8 cellular contexts compared by ENCODE assay signal in the genomic region with DNA sequence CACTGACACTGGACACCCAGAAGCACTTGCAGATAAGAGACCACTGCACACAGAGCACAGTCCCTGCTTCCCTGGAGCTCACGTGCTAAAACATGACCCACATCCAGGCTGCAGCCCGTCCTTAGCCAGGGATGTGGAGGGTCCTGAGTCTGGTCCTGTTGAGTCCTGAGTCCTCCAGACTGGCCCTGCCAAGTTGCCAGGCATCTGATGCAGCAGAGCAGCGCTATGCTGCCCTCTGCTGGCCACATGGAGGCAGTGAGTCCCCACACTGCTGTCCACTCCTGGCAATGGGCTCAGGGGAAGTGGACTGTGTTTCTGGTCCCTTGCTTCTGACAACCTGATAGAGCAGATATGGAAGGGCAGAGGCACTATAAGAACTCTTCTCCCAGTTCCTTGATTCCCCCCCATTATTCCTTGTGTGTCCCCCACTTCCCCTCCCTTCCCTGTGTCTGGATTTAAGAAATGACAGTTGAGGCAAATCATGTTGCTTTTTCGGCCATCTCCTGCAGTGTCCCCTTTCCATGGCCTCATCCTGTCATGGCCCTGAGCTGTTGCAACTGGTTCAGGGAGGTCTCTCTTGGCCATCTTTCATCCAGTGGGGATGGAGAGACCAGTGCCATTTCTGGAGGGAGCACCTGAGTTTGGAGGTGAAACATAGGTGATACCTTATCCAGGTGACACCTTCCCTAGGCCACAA.
DNase-seq lines count a peak whose midpoint lies in the region; ATAC-seq and TF ChIP-seq lines count a peak whose summit lies in the region.

No MANE protein-coding gene starts in this region.

- TF ChIP-seq EP300 in suprapubic skin (IDR thresholded peaks at IDR 0.05), result no peak

- TF ChIP-seq CTCF in AG09309 (IDR thresholded peaks at IDR 0.05; ENCODE audit: control insufficient read depth, insufficient read depth, low read depth, low read length, missing control alignments) (peak; percentile 99), RWPE1 (conservative IDR thresholded peaks at IDR 0.05; ENCODE audit: low read depth) (peak; percentile 99), omental fat pad (IDR thresholded peaks at IDR 0.05) (peak in 2 of 3 donors; percentile 8 to 78), suprapubic skin (IDR thresholded peaks at IDR 0.05) (peak; percentile 81 to 97)

- in situ Hi-C loops in KBM-7 (cut with MboI; ENCODE audit: low pct_unique_long_range_greater_than_20kb, low sequenced_read_pairs), result loop anchor here (25.0 kb wide), 1 partner anchor 411 kb away; no protein-coding TSS in a partner anchor

- 21% methylated on average over 3 of the region's 4 CpGs for WGBS in suprapubic skin

- H3K9me3 ChIP-seq in suprapubic skin, result no peaks in the 10 kb centered on the region

- H3K4me1 ChIP-seq in suprapubic skin, result peaks cover 9% of the 10 kb centered on the region

- H3K36me3 ChIP-seq in suprapubic skin, result no peaks in the 10 kb centered on the region

- no peak for TF ChIP-seq POLR2A in suprapubic skin (IDR thresholded peaks at IDR 0.05)

- POLR2A ChIA-PET in RWPE1 (lab: Yijun Ruan, JAX; ENCODE audit: low non-redundant PET), result no interaction called here

- H3K27me3 ChIP-seq in suprapubic skin, result peaks cover 12% of the 10 kb centered on the region

- no peak overlapping the region for H3K4me3 ChIP-seq in AG09309 (ENCODE audit: control insufficient read depth, low read depth, low read length)
- no peak overlapping the region for H3K4me3 ChIP-seq in suprapubic skin

- peak; percentile 68 for ATAC-seq in GM18867 (IDR thresholded peaks at IDR 0.05; ENCODE audit: unreplicated experiment)
- ATAC-seq in omental fat pad (ENCODE audit: low FRiP score), result peak; percentile 72

- H3K27ac ChIP-seq in RWPE1 (no peak overlapping the region), suprapubic skin (no peak overlapping the region)

- DNase-seq in AG09309 (ENCODE audit: low read depth) (no peak), KBM-7 (peak; percentile 76), RWPE1 (ENCODE audit: low spot score) (peak; percentile 86), foreskin melanocyte (peak; percentile 64), omental fat pad (ENCODE audit: low spot score) (peak; percentile 47), suprapubic skin (ENCODE audit: low spot score in 2 of 2) (peak in 1 of 2 donors; percentile 75)
- DNase-seq in activated effector memory CD4-positive, alpha-beta T cell treated with Interleukin-2 at 50 U/mL for 16 hours, result peak; percentile 55

- CTCF ChIA-PET in RWPE1 (lab: Yijun Ruan, JAX), result interaction anchor here (0.6 to 7.0 kb wide), 21 partner anchors 8 to 1914 kb away, joined by 3 to 163 read pairs (median 4); no protein-coding TSS in a partner anchor

Comparison
In these comparisons a context has a peak if more than half of its experiments do, and no peak if none do; other contexts are left out.
1. CTCF ChIP-seq: peak in every context shown above with its lines; median percentile 99 in AG09309; 99 in RWPE1; 89 in suprapubic skin; 43 in omental fat pad.